1 cellular context compared by ENCODE assay signal in genomic region chr22:50191041-50191740, GRCh38.
TF ChIP-seq lines count a peak whose summit lies in the region.

No MANE protein-coding gene starts in this region.

TF ChIP-seq in WTC11, 78 proteins besides CTCF, POLR2A, EP300 and RAD21 (continued from another document):
- TF ChIP-seq ZNF671 (CRISPR knock-in tag; IDR thresholded peaks at IDR 0.05) (no peak), ZNF317 (CRISPR knock-in tag; IDR thresholded peaks at IDR 0.05; ENCODE audit: borderline replicate concordance, low read depth) (no peak), E2F4 (CRISPR knock-in tag; IDR thresholded peaks at IDR 0.05; ENCODE audit: borderline replicate concordance, low read depth) (no peak), ATF3 (CRISPR knock-in tag; conservative IDR thresholded peaks at IDR 0.05) (no peak), ESRRA (CRISPR knock-in tag; IDR thresholded peaks at IDR 0.05; ENCODE audit: borderline replicate concordance) (no peak), PRRX2 (CRISPR knock-in tag; IDR thresholded peaks at IDR 0.05) (no peak), HMGXB4 (CRISPR knock-in tag; IDR thresholded peaks at IDR 0.05) (no peak)
